Comparison of ENCODE assay signal across 8 cellular contexts in the genomic region with DNA sequence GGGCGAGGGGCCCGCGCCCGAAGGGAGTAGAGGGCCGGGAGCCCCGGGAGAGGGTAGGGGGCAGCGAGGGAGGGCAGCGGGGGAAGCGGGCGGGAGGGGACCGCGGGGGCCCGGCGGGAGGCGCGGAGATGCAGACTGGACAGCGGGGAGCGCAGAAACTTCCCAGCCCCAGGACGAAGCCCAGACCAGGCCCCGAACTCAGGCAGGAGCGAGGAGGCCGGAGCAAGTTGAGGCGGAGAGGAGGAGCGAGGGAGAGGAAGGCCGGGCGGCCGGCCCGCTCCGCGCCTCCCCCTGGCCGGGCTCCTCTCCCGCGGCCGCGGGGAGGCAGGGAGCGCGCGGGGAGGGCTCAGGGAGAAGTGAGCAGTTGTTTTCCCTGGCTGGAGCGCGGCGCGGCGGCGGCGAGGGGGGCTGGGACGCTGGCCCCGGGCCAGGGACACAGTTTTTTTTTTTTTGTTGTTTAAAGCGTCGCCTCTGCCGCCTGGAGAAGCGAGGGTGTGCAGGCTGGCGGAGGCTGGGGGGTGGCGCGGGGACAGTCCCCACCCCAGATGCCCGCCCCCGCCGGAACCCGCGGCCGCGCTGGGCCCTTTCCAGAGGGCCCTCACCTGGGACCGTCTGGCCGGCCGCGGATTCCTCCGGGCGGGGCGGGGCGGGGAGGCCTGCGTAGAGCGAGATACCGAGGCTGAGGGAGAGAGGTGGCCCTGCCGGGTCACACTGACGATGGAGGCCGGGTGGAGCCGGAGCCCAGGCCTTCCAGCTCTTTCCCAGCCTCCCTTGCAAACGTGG. TPM values are rescaled to one million over a fixed set of nuclear protein-coding genes. Genes with fewer than 3 reads are reported as not detected.
DNase-seq lines count a peak whose midpoint lies in the region; ATAC-seq lines count a peak whose summit lies in the region.

A gene (minus strand): TSS at position 358 of the 783 bp plus-strand sequence. CDS start 400 bp downstream, outside the sequence.

- H3K79me1 ChIP-seq in mesendoderm (ENCODE audit: low read length), result no peaks in the 10 kb centered on the region

- H3K27ac ChIP-seq in epithelial cell of prostate, result peak within 1 kb of the TSS; percentile 87
- peak within 1 kb of the TSS; percentile 38 for H3K27ac ChIP-seq in mesendoderm (ENCODE audit: low read depth, low read length)

- no CpG with 5 or more reads among the region's 77 CpGs for WGBS in mesendoderm (ENCODE audit: extremely low coverage, insufficient coverage, low lambda C conversion rate)

- H2AK5ac ChIP-seq in mesendoderm (ENCODE audit: low read length), result peak within 1 kb of the TSS; percentile 49

- CTCF ChIA-PET in activated CD8-positive, alpha-beta memory T cell treated with anti-CD3 and anti-CD28 coated beads, Interleukin-2, amount 10 ng/mL, durations not matched to agents 7 days and 5 days (lab: Charles Lee), result interaction anchor here (0.8 to 16.3 kb wide), 7 partner anchors 9 to 171 kb away, joined by 3 to 388 read pairs (median 5); a partner anchor contains a TSS

- H3K4me1 Mint-ChIP-seq in activated CD8-positive, alpha-beta memory T cell treated with anti-CD3 and anti-CD28 coated beads, Interleukin-2, amount 10 ng/mL, durations not matched to agents 7 days and 5 days, result peaks cover 49% of the 10 kb centered on the region

- H4K8ac ChIP-seq in mesendoderm (ENCODE audit: low read depth, low read length), result peak within 1 kb of the TSS; percentile 42

- no peaks in the 10 kb centered on the region for H3K27me3 ChIP-seq in mesendoderm (ENCODE audit: insufficient read depth, low read length, poor library complexity)

- peak within 1 kb of the TSS; percentile 70 for H3K4me3 Mint-ChIP-seq in activated CD8-positive, alpha-beta memory T cell treated with anti-CD3 and anti-CD28 coated beads, Interleukin-2, amount 10 ng/mL, durations not matched to agents 7 days and 5 days

- peak; percentile 67 for DNase-seq in NCI-H82 (lab: John Stamatoyannopoulos, UW)
- DNase-seq in NCI-H82 treated with DMSO at 0.1 percent for 48 hours (lab: John Stamatoyannopoulos, UW; ENCODE audit: unreplicated experiment), result no peak
- peak; percentile 45 for DNase-seq in NCI-H2029 (lab: John Stamatoyannopoulos, UW)
- DNase-seq in activated CD8-positive, alpha-beta memory T cell treated with anti-CD3 and anti-CD28 coated beads, Interleukin-2, amount 10 ng/mL, durations not matched to agents 7 days and 5 days, result no peak
- DNase-seq in epithelial cell of prostate (ENCODE audit: low read depth, low spot score), result no peak
- DNase-seq in mesendoderm, result peak; percentile 71
- peak; percentile 84 for DNase-seq in superior temporal gyrus (ENCODE audit: extremely low spot score)

- H3K9ac ChIP-seq in mesendoderm (ENCODE audit: low read length), result peak within 1 kb of the TSS; percentile 81

- H3K4me3 ChIP-seq in mesendoderm (ENCODE audit: low read length), result peak within 1 kb of the TSS; percentile 37

- peak within 1 kb of the TSS; percentile 94 for H3K56ac ChIP-seq in mesendoderm (ENCODE audit: low read length)

- H4K5ac ChIP-seq in mesendoderm (ENCODE audit: low read length), result peak within 1 kb of the TSS; percentile 87

- no peaks in the 10 kb centered on the region for H3K36me3 ChIP-seq in mesendoderm (ENCODE audit: control insufficient read depth, insufficient read depth, low read length)

- H2BK15ac ChIP-seq in mesendoderm (replicated peaks; ENCODE audit: low read depth), result no peak within 1 kb of the TSS

- H2BK5ac ChIP-seq in mesendoderm (ENCODE audit: low read length), result no peak within 1 kb of the TSS

- H2BK120ac ChIP-seq in mesendoderm (ENCODE audit: low read depth, low read length), result no peak within 1 kb of the TSS

- H3K4me1 ChIP-seq in mesendoderm (ENCODE audit: control insufficient read depth, low read depth, low read length), result peaks cover 9% of the 10 kb centered on the region

- ATAC-seq in activated CD8-positive, alpha-beta memory T cell treated with anti-CD3 and anti-CD28 coated beads, Interleukin-2, amount 10 ng/mL, durations not matched to agents 7 days and 5 days, result peak; percentile 56
- ATAC-seq in GM18868 (IDR thresholded peaks at IDR 0.05; ENCODE audit: unreplicated experiment), result no peak

- no peaks in the 10 kb centered on the region for H3K9me3 Mint-ChIP-seq in activated CD8-positive, alpha-beta memory T cell treated with anti-CD3 and anti-CD28 coated beads, Interleukin-2, amount 10 ng/mL, durations not matched to agents 7 days and 5 days (ENCODE audit: low read depth)

- H3K4me2 ChIP-seq in mesendoderm (ENCODE audit: low read length), result peak within 1 kb of the TSS; percentile 61

- H3K27ac Mint-ChIP-seq in activated CD8-positive, alpha-beta memory T cell treated with anti-CD3 and anti-CD28 coated beads, Interleukin-2, amount 10 ng/mL, durations not matched to agents 7 days and 5 days, result peak within 1 kb of the TSS; percentile 81

- H3K36me3 Mint-ChIP-seq in activated CD8-positive, alpha-beta memory T cell treated with anti-CD3 and anti-CD28 coated beads, Interleukin-2, amount 10 ng/mL, durations not matched to agents 7 days and 5 days, result no peaks in the 10 kb centered on the region

- peak within 1 kb of the TSS; percentile 89 for H3K18ac ChIP-seq in mesendoderm (ENCODE audit: low read length)

- H3K79me2 ChIP-seq in mesendoderm (ENCODE audit: control insufficient read depth, insufficient read depth, low read length), result no peaks in the 10 kb centered on the region

- H3K27me3 Mint-ChIP-seq in activated CD8-positive, alpha-beta memory T cell treated with anti-CD3 and anti-CD28 coated beads, Interleukin-2, amount 10 ng/mL, durations not matched to agents 7 days and 5 days, result no peaks in the 10 kb centered on the region

- peak within 1 kb of the TSS; percentile 88 for H3K4ac ChIP-seq in mesendoderm (ENCODE audit: low read depth, low read length)

- H3K23ac ChIP-seq in mesendoderm (ENCODE audit: low read length), result peak within 1 kb of the TSS; percentile 90

RNA-seq across cellular contexts. Expression of the gene that starts here (rescaled TPM):
- total RNA-seq in activated CD8-positive, alpha-beta memory T cell treated with anti-CD3 and anti-CD28 coated beads, Interleukin-2, amount 10 ng/mL, durations not matched to agents 7 days and 5 days, result 10 to 100 TPM; 46.2 to 46.8 TPM
- polyA plus RNA-seq in mesendoderm (2013, experiment 1 of 2), result 4.6 TPM
- 3.8 TPM for polyA plus RNA-seq in mesendoderm (2013, experiment 2 of 2)

Comparison
In these comparisons a context has a peak if more than half of its experiments do, and no peak if none do; other contexts are left out.
1. DNase-seq: peak in NCI-H82 (single experiment), NCI-H2029 (single experiment), mesendoderm (single experiment) and superior temporal gyrus (single experiment); none in NCI-H82 treated with DMSO at 0.1 percent for 48 hours (single experiment), activated CD8-positive, alpha-beta memory T cell treated with anti-CD3 and anti-CD28 coated beads, Interleukin-2, amount 10 ng/mL, durations not matched to agents 7 days and 5 days (single experiment) and epithelial cell of prostate (single experiment).